In genomic region chr1:199510314-199510713, GRCh38 we compare ENCODE assay signal across 13 cellular contexts.
DNase-seq lines count a peak whose midpoint lies in the region; ATAC-seq and TF ChIP-seq lines count a peak whose summit lies in the region.
"Had no signal": no experiment of that assay in that cellular context is flagged by ENCODE, and none has a peak within 500 bp of the region (broad histone marks: within the 10 kb centered on the region; RNA-seq: fewer than 3 reads in every experiment).

No MANE protein-coding gene starts in this region.

- H3K9me3 ChIP-seq in WERI-Rb-1 (ENCODE audit: severe bottlenecking) = no peaks in the 10 kb centered on the region
- H3K9me3 ChIP-seq: testis had no signal

- no peaks in the 10 kb centered on the region for H3K27me3 ChIP-seq in WERI-Rb-1 (ENCODE audit: insufficient read depth, low read depth, severe bottlenecking)
- H3K27me3 ChIP-seq: testis had no signal

- H3K36me3 ChIP-seq in WERI-Rb-1 = no peaks in the 10 kb centered on the region

- no peak for TF ChIP-seq CTCF in GM13976 (IDR thresholded peaks at IDR 0.05; ENCODE audit: borderline replicate concordance, control extremely low read depth, extremely low read depth, insufficient read depth, missing control alignments)
- TF ChIP-seq CTCF in WERI-Rb-1 (IDR thresholded peaks at IDR 0.05; ENCODE audit: low read depth, low read length) = no peak

- no peak overlapping the region for H3K27ac ChIP-seq in WERI-Rb-1
- H3K27ac ChIP-seq: testis had no signal

- in situ Hi-C loops in GM13976 (cut with MboI; ENCODE audit: low sequenced_read_pairs, unreplicated experiment) = no loop called here

- ATAC-seq in GM21360 (IDR thresholded peaks at IDR 0.05; ENCODE audit: unreplicated experiment) (peak; percentile 89), HG03025 (IDR thresholded peaks at IDR 0.05; ENCODE audit: low FRiP score, unreplicated experiment) (peak; percentile 66)

- peak; percentile 8 for DNase-seq in GM13976 (ENCODE audit: low spot score)
- peak; percentile 6 for DNase-seq in NCI-H526 treated with DMSO at 0.1 percent for 48 hours (lab: John Stamatoyannopoulos, UW)
- no peak for DNase-seq in cortex of kidney (lab: John Stamatoyannopoulos, UW)
- DNase-seq in WERI-Rb-1 = no peak
- no peak for DNase-seq in AG20443 (ENCODE audit: low spot score)
- DNase-seq in LoVo (ENCODE audit: low spot score) = no peak
- DNase-seq: activated CD4-positive, alpha-beta T cell treated with anti-CD3 and anti-CD28 coated beads, Interleukin-2, amount 10 ng/mL, durations not matched to agents 7 days and 5 days; activated naive CD4-positive, alpha-beta T cell treated with anti-CD3 and anti-CD28 coated beads, Interleukin-2, amount 10 ng/mL, durations not matched to agents 7 days and 5 days; DND-41; NCI-H69; testis had no signal

- no peak overlapping the region for H3K4me3 ChIP-seq in WERI-Rb-1 (ENCODE audit: low read depth, low read length)
- H3K4me3 ChIP-seq: testis had no signal

Comparison
In these comparisons a context has a peak if more than half of its experiments do, and no peak if none do; other contexts are left out.
1. DNase-seq: peak in GM13976 (single experiment) and NCI-H526 treated with DMSO at 0.1 percent for 48 hours (single experiment); none in cortex of kidney (single experiment), WERI-Rb-1 (single experiment), AG20443 (single experiment) and LoVo (single experiment).